Comparison of ENCODE assay signal across 17 cellular contexts in the genomic region with DNA sequence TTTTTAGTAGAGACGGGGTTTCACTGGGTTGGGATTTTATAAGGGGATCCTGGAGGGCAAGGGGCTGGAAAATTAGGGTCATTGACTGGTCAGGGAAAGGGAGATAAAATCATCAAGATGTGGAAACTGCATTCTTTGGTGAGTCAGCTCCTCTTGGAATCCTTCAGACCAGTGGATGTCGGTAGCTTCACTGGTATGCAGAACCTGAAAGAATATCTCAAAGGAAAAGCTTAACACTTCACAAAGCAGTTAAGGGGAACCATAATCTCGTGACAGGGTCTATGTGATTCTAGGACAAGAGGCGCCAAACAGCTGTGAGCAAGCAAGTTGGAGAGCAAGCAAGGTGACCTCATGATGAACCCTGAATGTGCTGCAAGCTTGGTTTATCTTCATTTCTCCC.
DNase-seq lines count a peak whose midpoint lies in the region; ATAC-seq and TF ChIP-seq lines count a peak whose summit lies in the region.
"Had no signal": no experiment of that assay in that cellular context is flagged by ENCODE, and none has a peak within 500 bp of the region (broad histone marks: within the 10 kb centered on the region; RNA-seq: fewer than 3 reads in every experiment).

No MANE protein-coding gene starts in this region.

- no peak for TF ChIP-seq POLR2A in esophagus squamous epithelium (IDR thresholded peaks at IDR 0.05)

- no peaks in the 10 kb centered on the region for H3K4me1 ChIP-seq in esophagus squamous epithelium

- peak; percentile 66 for ATAC-seq in sciatic nerve
- ATAC-seq in T-cell (replicated peaks in 1 of 4): no peak

- no peaks in the 10 kb centered on the region for H3K9me3 ChIP-seq in esophagus squamous epithelium
- H3K9me3 ChIP-seq: thoracic aorta had no signal

- no peaks in the 10 kb centered on the region for H3K36me3 Mint-ChIP-seq in T-cell

- no peak overlapping the region for H3K27ac Mint-ChIP-seq in T-cell
- H3K27ac Mint-ChIP-seq: B cell had no signal

- H3K27me3 ChIP-seq in esophagus squamous epithelium: no peaks in the 10 kb centered on the region

- 56 to 62% methylated on average over 2 to 4 of the region's 4 CpGs for WGBS in esophagus squamous epithelium, 2 donors

- H3K9me3 Mint-ChIP-seq in T-cell: peaks cover 0 to 20% (median 9%) of the 10 kb centered on the region in 3 donors

- peaks cover 0 to 2% of the 10 kb centered on the region in 2 donors for H3K27me3 Mint-ChIP-seq in T-cell
- H3K27me3 Mint-ChIP-seq: B cell had no signal

- DNase-seq in EL: peak; percentile 0
- peak; percentile 65 for DNase-seq in RPMI8226
- peak; percentile 13 for DNase-seq in fibroblast of peridontal ligament (ENCODE audit: extremely low read depth)
- no peak for DNase-seq in sciatic nerve (ENCODE audit: low spot score)
- no peak for DNase-seq in T-cell
- DNase-seq in cardiac septum (ENCODE audit: low spot score): no peak
- no peak for DNase-seq in CD1c-positive myeloid dendritic cell (ENCODE audit: extremely low spot score)
- DNase-seq in esophagus squamous epithelium (lab: John Stamatoyannopoulos, UW): no peak
- DNase-seq: activated CD4-positive, CD25-positive, alpha-beta regulatory T cell treated with anti-CD3 and anti-CD28 coated beads, Interleukin-2, amount 50 U/mL, for 72 hours; DMS79; dorsolateral prefrontal cortex; midbrain; NCI-H1092 treated with DMSO at 0.1 percent for 48 hours; nucleus accumbens; SW 1271 had no signal

- H3K4me1 Mint-ChIP-seq in T-cell: no peaks in the 10 kb centered on the region
- H3K4me1 Mint-ChIP-seq: B cell had no signal

- no peak for TF ChIP-seq CTCF in esophagus squamous epithelium (IDR thresholded peaks at IDR 0.05)

- H3K27ac ChIP-seq in esophagus squamous epithelium: no peak overlapping the region
- H3K27ac ChIP-seq: dorsolateral prefrontal cortex, thoracic aorta had no signal

- intact Hi-C loops in sciatic nerve (cut with DNase I) (no loop called here), cardiac septum (cut with DNase I) (no loop called here), esophagus squamous epithelium (cut with DNase I) (no loop called here)

- H3K4me3 Mint-ChIP-seq in T-cell: no peak overlapping the region
- H3K4me3 Mint-ChIP-seq: B cell had no signal

- no peaks in the 10 kb centered on the region for H3K36me3 ChIP-seq in esophagus squamous epithelium
- H3K36me3 ChIP-seq: thoracic aorta had no signal

- POLR2A ChIA-PET in T-cell (lab: Charles Lee): no interaction called here

- CTCF ChIA-PET in T-cell (lab: Charles Lee): no interaction called here

- no peak overlapping the region for H3K4me3 ChIP-seq in esophagus squamous epithelium
- H3K4me3 ChIP-seq: dorsolateral prefrontal cortex, thoracic aorta had no signal

Comparison
In these comparisons a context has a peak if more than half of its experiments do, and no peak if none do; other contexts are left out.
1. DNase-seq: peak in EL (single experiment), RPMI8226 (single experiment) and fibroblast of peridontal ligament (single experiment); none in sciatic nerve (single experiment), T-cell (0 of 34), cardiac septum (single experiment), CD1c-positive myeloid dendritic cell (single experiment) and esophagus squamous epithelium (single experiment).